15 cellular contexts compared by ENCODE assay signal in genomic region chr2:204900910-204901309, GRCh38.
A peak's percentile ranks its signal among the peaks of the same experiment; 100 is the strongest.
DNase-seq lines count a peak whose midpoint lies in the region; ATAC-seq, FAIRE-seq and TF ChIP-seq lines count a peak whose summit lies in the region.
"Had no signal": no experiment of that assay in that cellular context is flagged by ENCODE, and none has a peak within 500 bp of the region (broad histone marks: within the 10 kb centered on the region; RNA-seq: fewer than 3 reads in every experiment).

No MANE protein-coding gene starts in this region.

- H3K4me1 Mint-ChIP-seq in activated T-helper 1 cell treated with anti-CD3 and anti-CD28 coated beads, Interleukin-12 subunit alpha, Interleukin-12 subunit beta, Interleukin-2, Interleukin-4 antibody, amounts not matched to agents 30 ng/mL and 10 ng/mL and 1 ng/mL, durations not matched to agents 14 hours and 24 hours and 36 hours (ENCODE audit: low read depth), result peaks cover 52% of the 10 kb centered on the region

- TF ChIP-seq CTCF in A549 (IDR thresholded peaks at IDR 0.05), result no peak

- TF ChIP-seq POLR2A in A549 (IDR thresholded peaks at IDR 0.05; ENCODE audit: low read length), result no peak

- H3K4me2 ChIP-seq in A549, result peak overlapping the region; percentile 58

- H3K4me1 ChIP-seq in A549, result peaks cover 34% of the 10 kb centered on the region

- peaks cover 12% of the 10 kb centered on the region for H3K36me3 Mint-ChIP-seq in activated T-helper 1 cell treated with anti-CD3 and anti-CD28 coated beads, Interleukin-12 subunit alpha, Interleukin-12 subunit beta, Interleukin-2, Interleukin-4 antibody, amounts not matched to agents 30 ng/mL and 10 ng/mL and 1 ng/mL, durations not matched to agents 14 hours and 24 hours and 36 hours (ENCODE audit: low read depth)

- WGBS in A549 (ENCODE audit: missing lambda C conversion rate), result 50% methylated on average over 1 of the region's 1 CpG

- FAIRE-seq in A549 (lab: Jason Lieb, UNC), result no peak

- H3K4me3 ChIP-seq in A549, result no peak overlapping the region
- H3K4me3 ChIP-seq: transverse colon had no signal

- intact Hi-C loops in activated T-helper 1 cell treated with anti-CD3 and anti-CD28 coated beads, Interleukin-12 subunit alpha, Interleukin-12 subunit beta, Interleukin-2, Interleukin-4 antibody, amounts not matched to agents 30 ng/mL and 10 ng/mL and 1 ng/mL, durations not matched to agents 14 hours and 24 hours and 36 hours (cut with micrococcal nuclease), result loop anchor here (1.0 to 5.0 kb wide), 3 partner anchors 46 to 176 kb away; no protein-coding TSS in a partner anchor

- H3K27ac ChIP-seq in A549, result peak overlapping the region; percentile 47 to 63; a peak in 5 of 6 replicates
- H3K27ac ChIP-seq: transverse colon had no signal

- DNase-seq in A549 (ENCODE audit: low read depth in 1 of 2, low spot score in 1 of 2) (peak in 1 of 2 experiments; percentile 60), DMS53 treated with DMSO at 0.1 percent for 48 hours (lab: John Stamatoyannopoulos, UW; ENCODE audit: unreplicated experiment) (peak; percentile 47), left lobe of liver (ENCODE audit: low spot score) (peak; percentile 58), NCI-H82 treated with DMSO at 0.1 percent for 48 hours (lab: John Stamatoyannopoulos, UW; ENCODE audit: unreplicated experiment) (no peak), cerebellar nuclear complex (lab: John Stamatoyannopoulos, UW) (no peak)
- no peak for DNase-seq in activated T-helper 1 cell treated with anti-CD3 and anti-CD28 coated beads, Interleukin-12 subunit alpha, Interleukin-12 subunit beta, Interleukin-2, Interleukin-4 antibody, amounts not matched to agents 30 ng/mL and 10 ng/mL and 1 ng/mL, durations not matched to agents 14 hours and 24 hours and 36 hours (ENCODE audit: low spot score)
- DNase-seq: activated CD4-positive, alpha-beta T cell treated with anti-CD3 and anti-CD28 coated beads, Interleukin-2, amount 50 U/mL, for 48 hours; KBM-7; NCI-H187 treated with DMSO at 0.1 percent for 48 hours; NCI-H82; posterior cingulate gyrus; SIG-M5; transverse colon had no signal

- peak overlapping the region; percentile 28 for H3K4me3 Mint-ChIP-seq in activated T-helper 1 cell treated with anti-CD3 and anti-CD28 coated beads, Interleukin-12 subunit alpha, Interleukin-12 subunit beta, Interleukin-2, Interleukin-4 antibody, amounts not matched to agents 30 ng/mL and 10 ng/mL and 1 ng/mL, durations not matched to agents 14 hours and 24 hours and 36 hours

- peak overlapping the region; percentile 67 for H3K27ac Mint-ChIP-seq in activated T-helper 1 cell treated with anti-CD3 and anti-CD28 coated beads, Interleukin-12 subunit alpha, Interleukin-12 subunit beta, Interleukin-2, Interleukin-4 antibody, amounts not matched to agents 30 ng/mL and 10 ng/mL and 1 ng/mL, durations not matched to agents 14 hours and 24 hours and 36 hours

- no peak for TF ChIP-seq EP300 in A549 (IDR thresholded peaks at IDR 0.05)

- H3K9me3 ChIP-seq in A549, result peaks cover 7% of the 10 kb centered on the region; the same call in 1 of the 3 replicates
- H3K9me3 ChIP-seq: transverse colon had no signal

- CTCF ChIA-PET in A549 (lab: Yijun Ruan, JAX), result interaction anchor here (1.7 kb wide), 1 partner anchor 12 kb away, joined by 5 read pairs; no protein-coding TSS in a partner anchor

- H3K9me3 Mint-ChIP-seq in activated T-helper 1 cell treated with anti-CD3 and anti-CD28 coated beads, Interleukin-12 subunit alpha, Interleukin-12 subunit beta, Interleukin-2, Interleukin-4 antibody, amounts not matched to agents 30 ng/mL and 10 ng/mL and 1 ng/mL, durations not matched to agents 14 hours and 24 hours and 36 hours, result peaks cover 23% of the 10 kb centered on the region

- POLR2A ChIA-PET in A549 (lab: Yijun Ruan, JAX), result no interaction called here

- peak; percentile 65 to 89 for ATAC-seq in A549
- peak; percentile 82 for ATAC-seq in left lobe of liver
- ATAC-seq in HG02763 (IDR thresholded peaks at IDR 0.05; ENCODE audit: unreplicated experiment), result no peak
- no peak for ATAC-seq in HG03354 (IDR thresholded peaks at IDR 0.05; ENCODE audit: poor library complexity, severe bottlenecking, unreplicated experiment)

- no peak for TF ChIP-seq RAD21 in A549 (conservative IDR thresholded peaks at IDR 0.05 in 1 of 2, IDR thresholded peaks at IDR 0.05 in 1 of 2)

- H3K27me3 Mint-ChIP-seq in activated T-helper 1 cell treated with anti-CD3 and anti-CD28 coated beads, Interleukin-12 subunit alpha, Interleukin-12 subunit beta, Interleukin-2, Interleukin-4 antibody, amounts not matched to agents 30 ng/mL and 10 ng/mL and 1 ng/mL, durations not matched to agents 14 hours and 24 hours and 36 hours (ENCODE audit: insufficient read depth), result no peaks in the 10 kb centered on the region

TF ChIP-seq in A549, 52 proteins besides CTCF, POLR2A, EP300 and RAD21:
- TF ChIP-seq CEBPB (IDR thresholded peaks at IDR 0.05), result peak; percentile 14 to 31; a peak in 2 of 4 replicates
- no peak for TF ChIP-seq NR3C1 (IDR thresholded peaks at IDR 0.05)

Comparison
In these comparisons a context has a peak if more than half of its experiments do, and no peak if none do; other contexts are left out.
1. ATAC-seq: peak in A549 (2 of 2) and left lobe of liver (single experiment); none in HG02763 (single experiment) and HG03354 (single experiment).
2. DNase-seq: peak in DMS53 treated with DMSO at 0.1 percent for 48 hours (single experiment) and left lobe of liver (single experiment); none in activated T-helper 1 cell treated with anti-CD3 and anti-CD28 coated beads, Interleukin-12 subunit alpha, Interleukin-12 subunit beta, Interleukin-2, Interleukin-4 antibody, amounts not matched to agents 30 ng/mL and 10 ng/mL and 1 ng/mL, durations not matched to agents 14 hours and 24 hours and 36 hours (single experiment), NCI-H82 treated with DMSO at 0.1 percent for 48 hours (single experiment) and cerebellar nuclear complex (0 of 2).